8 cellular contexts compared by ENCODE assay signal in genomic region chr1:155063550-155064108, GRCh38. TPM values are rescaled to one million over a fixed set of nuclear protein-coding genes. Genes with fewer than 3 reads are reported as not detected.
DNase-seq lines count a peak whose midpoint lies in the region; ATAC-seq, FAIRE-seq and TF ChIP-seq lines count a peak whose summit lies in the region.

Gene EFNA4 (plus strand): TSS chr1:155063740. CDS start chr1:155063824, 84 bp downstream.

- H3K23ac ChIP-seq in H1 (ENCODE audit: insufficient read length) (no peak within 1 kb of the TSS), mesenchymal stem cell (ENCODE audit: low read length in 2 of 2) (peak within 1 kb of the TSS in 1 of 2 experiments; percentile 84)

- H3K18ac ChIP-seq in H1 (ENCODE audit: extremely low read depth, low read length), result peak within 1 kb of the TSS; percentile 98
- peak within 1 kb of the TSS; percentile 87 to 95 for H3K18ac ChIP-seq in mesenchymal stem cell (ENCODE audit: low read depth in 1 of 2, low read length in 2 of 2)

- H3K79me1 ChIP-seq in H1 (ENCODE audit: low read depth, low read length), result no peaks in the 10 kb centered on the region
- H3K79me1 ChIP-seq in mesenchymal stem cell (replicated peaks; ENCODE audit: low read length, poor library complexity, severe bottlenecking), result peaks cover 10% of the 10 kb centered on the region

- H2BK12ac ChIP-seq in H1 (ENCODE audit: low read depth, low read length) (peak within 1 kb of the TSS; percentile 55; the same call in 1 of the 2 replicates), mesenchymal stem cell (ENCODE audit: low read length in 2 of 2) (peak within 1 kb of the TSS in 1 of 2 experiments; percentile 55)

- TF ChIP-seq EP300 in H1 (IDR thresholded peaks at IDR 0.05; ENCODE audit: borderline replicate concordance in 1 of 2, low read depth in 2 of 2, low read length in 2 of 2), result no peak

- H3K27ac ChIP-seq in H1 (ENCODE audit: low read depth, low read length), result peak within 1 kb of the TSS; percentile 77; the same call in 1 of the 2 replicates
- H3K27ac ChIP-seq in mesenchymal stem cell (ENCODE audit: low read length, poor library complexity, severe bottlenecking), result peak within 1 kb of the TSS; percentile 63

- peaks cover 2 to 12% of the 10 kb centered on the region in 2 experiments for H4K20me1 ChIP-seq in H1 (replicated peaks in 1 of 2; ENCODE audit: control insufficient read depth in 1 of 2, insufficient read depth in 2 of 2, low read length in 2 of 2)

- peak; percentile 84 for DNase-seq in Ammon's horn (ENCODE audit: low spot score)
- peak; percentile 93 to 94 for DNase-seq in NOMO-1 (lab: John Stamatoyannopoulos, UW; ENCODE audit: unreplicated experiment in 2 of 2)
- DNase-seq in activated CD8-positive, alpha-beta memory T cell treated with anti-CD3 and anti-CD28 coated beads for 24 hours, result peak; percentile 89
- peak in 1 of 2 experiments; percentile 94 for DNase-seq in H1 (ENCODE audit: low read depth in 1 of 2, low spot score in 2 of 2)
- DNase-seq in mesenchymal stem cell, result peak; percentile 91
- peak; percentile 70 for DNase-seq in stimulated activated CD8-positive, alpha-beta memory T cell treated with anti-CD3 and anti-CD28 coated beads, Interleukin-15, amount 100 ng/mL, for 1 hour (ENCODE audit: low read depth)

- H3K9me3 ChIP-seq in H1 (ENCODE audit: insufficient read depth in 2 of 2, low read depth in 1 of 2, low read length in 1 of 2) (no peaks in the 10 kb centered on the region), mesenchymal stem cell (ENCODE audit: control insufficient read depth, low read length) (no peaks in the 10 kb centered on the region)

- peak within 1 kb of the TSS; percentile 82; the same call in 1 of the 2 replicates for H2BK5ac ChIP-seq in H1 (ENCODE audit: low read depth, low read length)
- H2BK5ac ChIP-seq in mesenchymal stem cell (ENCODE audit: low read depth, low read length, poor library complexity, severe bottlenecking), result peak within 1 kb of the TSS; percentile 92

- H3K4me2 ChIP-seq in H1 (ENCODE audit: insufficient read depth in 1 of 2, low read depth in 2 of 2, low read length in 2 of 2) (peak within 1 kb of the TSS; percentile 68 to 97), mesenchymal stem cell (ENCODE audit: low read length, poor library complexity, severe bottlenecking) (peak within 1 kb of the TSS; percentile 79)

- H3K79me2 ChIP-seq in H1 (ENCODE audit: control insufficient read depth in 1 of 2, insufficient read depth in 2 of 2, low read length in 2 of 2), result peaks cover 0 to 15% of the 10 kb centered on the region in 2 experiments; a peak in 2 of 4 replicates

- CTCF ChIA-PET in H1 (lab: Charles Lee; ENCODE audit: partially characterized antibody), result interaction anchor here (0.6 to 33.9 kb wide), 16 partner anchors 1 to 123 kb away, joined by 3 to 907 read pairs (median 7); partner anchors contain the start of genes ADAM15, EFNA3, EFNA4 and KRTCAP2

- TF ChIP-seq CTCF in H1 (IDR thresholded peaks at IDR 0.05; ENCODE audit: control extremely low read depth in 1 of 3, insufficient read depth in 1 of 3, low read depth in 1 of 3, low read length in 3 of 3), result no peak

- H2BK120ac ChIP-seq in H1 (replicated peaks; ENCODE audit: low read depth, low read length) (no peak within 1 kb of the TSS), mesenchymal stem cell (ENCODE audit: low read depth, low read length) (peak within 1 kb of the TSS; percentile 76)

- H4K8ac ChIP-seq in H1 (ENCODE audit: extremely low read depth, insufficient read depth, low read length) (peak within 1 kb of the TSS; percentile 72), mesenchymal stem cell (ENCODE audit: low read length) (no peak within 1 kb of the TSS)

- H3K4me3 ChIP-seq in H1 (ENCODE audit: extremely low read depth in 1 of 4, insufficient read depth in 2 of 4, low read depth in 3 of 4, low read length in 4 of 4) (peak within 1 kb of the TSS; percentile 63 to 85 (median 82)), mesenchymal stem cell (ENCODE audit: insufficient read depth in 1 of 2, low read depth in 1 of 2, low read length in 2 of 2) (peak within 1 kb of the TSS; percentile 90 to 92)

- peak within 1 kb of the TSS; percentile 68 for H4K5ac ChIP-seq in H1 (ENCODE audit: insufficient read length, low read depth, low read length)

- H3K4me1 ChIP-seq in H1 (replicated peaks in 1 of 4; ENCODE audit: control insufficient read depth in 3 of 4, insufficient read depth in 4 of 4, low read length in 3 of 4) (peaks cover 0 to 19% (median 6%) of the 10 kb centered on the region in 4 experiments; a peak in 5 of 7 replicates), mesenchymal stem cell (ENCODE audit: control insufficient read depth, insufficient read depth, low read depth, low read length) (peaks cover 23% of the 10 kb centered on the region)

- H3K23me2 ChIP-seq in H1 (ENCODE audit: low read depth, low read length), result peaks cover 15% of the 10 kb centered on the region

- POLR2A ChIA-PET in H1 (lab: Charles Lee; ENCODE audit: partially characterized antibody), result interaction anchor here (0.7 to 4.6 kb wide), 22 partner anchors 9 to 132 kb away, joined by 3 to 21 read pairs (median 4); partner anchors contain the start of genes ADAM15, EFNA3, FLAD1 and KRTCAP2

- TF ChIP-seq RAD21 in H1 (IDR thresholded peaks at IDR 0.05 in 1 of 2, conservative IDR thresholded peaks at IDR 0.05 in 1 of 2; ENCODE audit: low read depth in 2 of 2, low read length in 2 of 2), result no peak

- H3K27me3 ChIP-seq in H1 (replicated peaks in 1 of 4; ENCODE audit: control insufficient read depth in 3 of 4, extremely low read depth in 1 of 4, insufficient read depth in 3 of 4, low read length in 3 of 4) (peaks cover 0 to 4% (median 1%) of the 10 kb centered on the region in 4 experiments; a peak in 2 of 7 replicates), mesenchymal stem cell (ENCODE audit: control insufficient read depth in 1 of 2, insufficient read depth in 1 of 2, low read length in 2 of 2) (no peaks in the 10 kb centered on the region)

- no peak within 1 kb of the TSS for H2AK5ac ChIP-seq in H1 (ENCODE audit: low read depth, low read length)
- no peak within 1 kb of the TSS for H2AK5ac ChIP-seq in mesenchymal stem cell (ENCODE audit: low read length, severe bottlenecking)

- H4K91ac ChIP-seq in H1 (replicated peaks; ENCODE audit: insufficient read length, low read length) (peak within 1 kb of the TSS; percentile 70), mesenchymal stem cell (ENCODE audit: low read length) (no peak within 1 kb of the TSS)

- peak within 1 kb of the TSS; percentile 88; the same call in 1 of the 2 replicates for H2BK15ac ChIP-seq in H1 (ENCODE audit: low read length)
- H2BK15ac ChIP-seq in mesenchymal stem cell (ENCODE audit: low read depth, poor library complexity, severe bottlenecking), result no peak within 1 kb of the TSS

- H3K4ac ChIP-seq in H1 (replicated peaks; ENCODE audit: insufficient read length, low read depth, low read length), result no peak within 1 kb of the TSS
- H3K4ac ChIP-seq in mesenchymal stem cell (ENCODE audit: low read depth in 1 of 2, low read length in 2 of 2), result peak within 1 kb of the TSS in 1 of 2 experiments; percentile 71

- peak within 1 kb of the TSS; percentile 72 to 83 (median 74) for H3K9ac ChIP-seq in H1 (replicated peaks in 1 of 4; ENCODE audit: extremely low read depth in 1 of 4, low read depth in 3 of 4, low read length in 3 of 4)
- peak within 1 kb of the TSS; percentile 92 for H3K9ac ChIP-seq in mesenchymal stem cell (ENCODE audit: low read length)

- in situ Hi-C loops in GM18951 (cut with MboI; ENCODE audit: low sequenced_read_pairs, unreplicated experiment), result no loop called here

- peak; percentile 62 for ATAC-seq in HG03280 (IDR thresholded peaks at IDR 0.05; ENCODE audit: unreplicated experiment)

- peaks cover 0 to 7% (median 3%) of the 10 kb centered on the region in 4 experiments; a peak in 4 of 8 replicates for H3K36me3 ChIP-seq in H1 (ENCODE audit: control insufficient read depth in 2 of 4, insufficient read depth in 4 of 4, low read length in 3 of 4)
- H3K36me3 ChIP-seq in mesenchymal stem cell (ENCODE audit: control insufficient read depth in 1 of 2, insufficient read depth in 2 of 2, low read depth in 1 of 2, low read length in 2 of 2), result peaks cover 20 to 38% of the 10 kb centered on the region in 2 experiments

- 2% methylated on average over 51 of the region's 57 CpGs; no CpG with 5 or more reads in 1 of the 2 experiments for WGBS in H1 (ENCODE audit: extremely low coverage in 1 of 2, insufficient coverage in 1 of 2, insufficient read length in 1 of 2, insufficient replicate concordance in 2 of 2, low coverage in 1 of 2, low lambda C conversion rate in 2 of 2, missing lambda C conversion rate in 1 of 2), 2 experiments
- WGBS in mesenchymal stem cell, result 2% methylated on average over 52 of the region's 57 CpGs

- H2BK20ac ChIP-seq in H1 (ENCODE audit: low read length), result 0 out of 2 replicates have a peak within 1 kb of the TSS, but pooled peaks have one; percentile 72

- H3K14ac ChIP-seq in H1 (ENCODE audit: insufficient read length) (no peak within 1 kb of the TSS), mesenchymal stem cell (ENCODE audit: low read length in 2 of 2) (peak within 1 kb of the TSS in 1 of 2 experiments; percentile 89)

- TF ChIP-seq POLR2A in GM18951 (IDR thresholded peaks at IDR 0.05; ENCODE audit: extremely low read depth, insufficient read depth, insufficient read length) (peak; percentile 84), H1 (IDR thresholded peaks at IDR 0.05; ENCODE audit: control extremely low read depth in 1 of 2, low read depth in 2 of 2, low read length in 2 of 2) (peak in 1 of 2 experiments; percentile 78; a peak in 2 of 3 replicates)

- FAIRE-seq in H1 (lab: Jason Lieb, UNC), result peak; percentile 82

- H2AFZ ChIP-seq in H1 (ENCODE audit: low read length) (no peak within 1 kb of the TSS), mesenchymal stem cell (ENCODE audit: low read depth, low read length) (peak within 1 kb of the TSS; percentile 72)

- H3K56ac ChIP-seq in H1 (replicated peaks; ENCODE audit: insufficient read length, low read depth, low read length), result peak within 1 kb of the TSS; percentile 87

RNA-seq across cellular contexts. Expression of gene EFNA4, which starts in this region (rescaled TPM):
- total RNA-seq in H1 (2021; fragmentation: NEBNext Ultra II Directional; extraction: Animal tissue kit (Norgen Biotek cat#: 25700)), result 18.5 and 21.9 TPM in 2 replicates
- polyA plus RNA-seq in H1 (2011; rRNA removed), result 23.2 and 23.9 TPM in 2 replicates
- 21.9 TPM for polyA plus RNA-seq in H1 (2011; cell fraction: cytosol; rRNA removed)
- polyA plus RNA-seq in H1 (2011; cell fraction: nucleus; rRNA removed), result 30.6 TPM
- polyA plus RNA-seq in H1 (2012, experiment 1 of 2), result 19.2 to 24.8 TPM (median 23.5 TPM) in 4 replicates
- polyA plus RNA-seq in H1 (2012, experiment 2 of 2), result 37.0 TPM
- polyA plus RNA-seq in H1 (2013, experiment 1 of 2), result 27.7 TPM
- polyA plus RNA-seq in H1 (2013, experiment 2 of 2), result 31.5 TPM
- polyA minus RNA-seq in H1 (2011; rRNA and poly(A)+ RNA removed), result 13.4 and 16.4 TPM in 2 replicates
- 10.6 TPM for polyA minus RNA-seq in H1 (2011; cell fraction: cytosol; rRNA and poly(A)+ RNA removed)
- 8.8 TPM for polyA minus RNA-seq in H1 (2011; cell fraction: nucleus; rRNA and poly(A)+ RNA removed)
- polyA plus RNA-seq in mesenchymal stem cell (2013, experiment 1 of 2), result 14.2 TPM
- polyA plus RNA-seq in mesenchymal stem cell (2013, experiment 2 of 2), result 14.3 TPM
